ENCODE assay signal across 8 cellular contexts in genomic region chr1:179881642-179882252, GRCh38. TPM values are rescaled to one million over a fixed set of nuclear protein-coding genes. Genes with fewer than 3 reads are reported as not detected.
DNase-seq lines count a peak whose midpoint lies in the region; FAIRE-seq and TF ChIP-seq lines count a peak whose summit lies in the region.

No MANE protein-coding gene starts in this region.

- no peak for FAIRE-seq in astrocyte (lab: Jason Lieb, UNC)

- H3K27ac ChIP-seq in 22Rv1 (peak overlapping the region; percentile 98), astrocyte (ENCODE audit: low read depth, low read length) (peak overlapping the region; percentile 100)

- H4K20me1 ChIP-seq in astrocyte (ENCODE audit: insufficient read depth, low read length): peaks cover 16% of the 10 kb centered on the region

- H3K27me3 Mint-ChIP-seq in astrocyte (ENCODE audit: low read depth, unreplicated experiment): no peaks in the 10 kb centered on the region

- peaks cover 10% of the 10 kb centered on the region for H3K4me1 Mint-ChIP-seq in astrocyte (ENCODE audit: low read depth, unreplicated experiment)

- peak overlapping the region; percentile 83 for H3K4me2 ChIP-seq in astrocyte (ENCODE audit: low read length)

- peaks cover 12% of the 10 kb centered on the region for H3K4me1 ChIP-seq in astrocyte (ENCODE audit: insufficient read depth, low read length)

- TF ChIP-seq CTCF in 22Rv1 (IDR thresholded peaks at IDR 0.05) (no peak), astrocyte (IDR thresholded peaks at IDR 0.05; ENCODE audit: insufficient read depth, low read depth, low read length) (no peak), retinal pigment epithelial cell (conservative IDR thresholded peaks at IDR 0.05; ENCODE audit: low read depth, low read length) (no peak)

- H3K27me3 ChIP-seq in MG63 (no peaks in the 10 kb centered on the region), astrocyte (ENCODE audit: insufficient read depth, low read length) (no peaks in the 10 kb centered on the region)

- H2AFZ ChIP-seq in astrocyte (ENCODE audit: low read depth, low read length): peak overlapping the region; percentile 98

- peak overlapping the region; percentile 100 for H3K27ac Mint-ChIP-seq in astrocyte (ENCODE audit: unreplicated experiment)

- no peaks in the 10 kb centered on the region for H3K9me3 Mint-ChIP-seq in astrocyte (ENCODE audit: unreplicated experiment)

- H3K36me3 ChIP-seq in MG63: peaks cover 30% of the 10 kb centered on the region
- peaks cover 10% of the 10 kb centered on the region for H3K36me3 ChIP-seq in astrocyte (ENCODE audit: insufficient read depth, low read length)

- H3K79me2 ChIP-seq in astrocyte (ENCODE audit: insufficient read depth, low read length): peaks cover 44% of the 10 kb centered on the region

- H3K9me3 ChIP-seq in MG63 (no peaks in the 10 kb centered on the region), astrocyte (ENCODE audit: insufficient read depth, low read depth, low read length) (no peaks in the 10 kb centered on the region)

- DNase-seq in GM03348 (ENCODE audit: low spot score) (peak; percentile 92), MG63 (peak; percentile 94), astrocyte (ENCODE audit: low read depth) (peak; percentile 90), iPS DF 19.7 (ENCODE audit: low read depth, low spot score) (peak; percentile 67), retinal pigment epithelial cell (ENCODE audit: low read depth) (peak; percentile 82), GM19240 (ENCODE audit: insufficient read length, low spot score) (no peak)
- DNase-seq in stimulated activated CD4-positive, alpha-beta T cell treated with anti-CD3 and anti-CD28 coated beads, Interleukin-4, amount 100 ng/mL, for 24 hours: no peak

- H3K9ac ChIP-seq in astrocyte (ENCODE audit: low read length): peak overlapping the region; percentile 98

- H3K4me3 ChIP-seq in MG63 (peak overlapping the region; percentile 96), astrocyte (ENCODE audit: insufficient read depth, low read depth, low read length) (peak overlapping the region; percentile 88), retinal pigment epithelial cell (ENCODE audit: low read length) (peak overlapping the region; percentile 84)

- peaks cover 3% of the 10 kb centered on the region for H3K36me3 Mint-ChIP-seq in astrocyte (ENCODE audit: low read depth, unreplicated experiment)

- H3K4me3 Mint-ChIP-seq in astrocyte (ENCODE audit: unreplicated experiment): peak overlapping the region; percentile 93

RNA-seq across cellular contexts. Expression of gene TOR1AIP1, which starts 0.3 kb away (rescaled TPM):
- total RNA-seq in MG63 (2014; rRNA removed; shearing (Covaris generic); ENCODE audit: low replicate concordance): 20.4 and 23.8 TPM in 2 replicates
- total RNA-seq in astrocyte: 37.4 and 39.6 TPM in 2 replicates

RNA-seq across cellular contexts. Expression of gene TOR1AIP2, which starts 4.1 kb away (rescaled TPM):
- total RNA-seq in MG63 (2014; rRNA removed; shearing (Covaris generic); ENCODE audit: low replicate concordance): 52.8 and 59.3 TPM in 2 replicates
- 128 and 141 TPM in 2 replicates for total RNA-seq in astrocyte

Comparison
In these comparisons a context has a peak if more than half of its experiments do, and no peak if none do; other contexts are left out.
1. DNase-seq: peak in GM03348 (single experiment), MG63 (single experiment), astrocyte (single experiment), iPS DF 19.7 (single experiment) and retinal pigment epithelial cell (single experiment); none in stimulated activated CD4-positive, alpha-beta T cell treated with anti-CD3 and anti-CD28 coated beads, Interleukin-4, amount 100 ng/mL, for 24 hours (single experiment) and GM19240 (single experiment).
2. Peak in every context shown above with its lines, with median percentiles within 50 percentile points of each other: H3K4me3 ChIP-seq.